ENCODE assay signal across 17 cellular contexts in genomic region chr12:86929962-86930361, GRCh38.
A peak's percentile ranks its signal among the peaks of the same experiment; 100 is the strongest.
DNase-seq lines count a peak whose midpoint lies in the region; ATAC-seq and TF ChIP-seq lines count a peak whose summit lies in the region.
"Had no signal": no experiment of that assay in that cellular context is flagged by ENCODE, and none has a peak within 500 bp of the region (broad histone marks: within the 10 kb centered on the region; RNA-seq: fewer than 3 reads in every experiment).

No MANE protein-coding gene starts in this region.

- H3K4me3 ChIP-seq in astrocyte of the spinal cord (ENCODE audit: low read depth, low read length) (no peak overlapping the region), stomach (no peak overlapping the region), lower lobe of right lung (no peak overlapping the region), suprapubic skin (no peak overlapping the region)
- H3K4me3 ChIP-seq: BLaER1 had no signal

- no peaks in the 10 kb centered on the region for H3K27me3 ChIP-seq in stomach
- H3K27me3 ChIP-seq in lower lobe of right lung (ENCODE audit: low read depth) = no peaks in the 10 kb centered on the region
- H3K27me3 ChIP-seq in suprapubic skin = no peaks in the 10 kb centered on the region
- H3K27me3 ChIP-seq: BLaER1 had no signal

- intact Hi-C loops in stomach (cut with DNase I; ENCODE audit: low total_unique reads) = no loop called here
- intact Hi-C loops in lower lobe of right lung (cut with DNase I) = no loop called here

- ATAC-seq in SK-N-SH treated with all-trans-retinoic acid at 6 μM for 48 hours (peak; percentile 45; the same call in 1 of the 3 replicates), lower lobe of right lung (no peak)

- no peaks in the 10 kb centered on the region for H3K36me3 ChIP-seq in stomach
- H3K36me3 ChIP-seq in lower lobe of right lung = no peaks in the 10 kb centered on the region
- no peaks in the 10 kb centered on the region for H3K36me3 ChIP-seq in suprapubic skin
- H3K36me3 ChIP-seq: BLaER1 had no signal

- in situ Hi-C loops in astrocyte of the spinal cord (cut with HindIII; ENCODE audit: low sequenced_read_pairs) = no loop called here

- H3K4me1 ChIP-seq in stomach (no peaks in the 10 kb centered on the region), lower lobe of right lung (no peaks in the 10 kb centered on the region), suprapubic skin (no peaks in the 10 kb centered on the region)
- H3K4me1 ChIP-seq: BLaER1, Caco-2 had no signal

- H3K9me3 ChIP-seq in stomach (no peaks in the 10 kb centered on the region), lower lobe of right lung (no peaks in the 10 kb centered on the region), suprapubic skin (no peaks in the 10 kb centered on the region)
- H3K9me3 ChIP-seq: BLaER1, Caco-2 had no signal

- TF ChIP-seq CTCF in astrocyte of the spinal cord (IDR thresholded peaks at IDR 0.05; ENCODE audit: low read depth, low read length) = no peak
- no peak for TF ChIP-seq CTCF in stomach (IDR thresholded peaks at IDR 0.05)
- no peak for TF ChIP-seq CTCF in lower lobe of right lung (IDR thresholded peaks at IDR 0.05)
- TF ChIP-seq CTCF in suprapubic skin (IDR thresholded peaks at IDR 0.05) = no peak

- TF ChIP-seq EP300 in stomach (IDR thresholded peaks at IDR 0.05) = no peak
- no peak for TF ChIP-seq EP300 in suprapubic skin (IDR thresholded peaks at IDR 0.05)

- no peak overlapping the region for H3K27ac ChIP-seq in stomach
- H3K27ac ChIP-seq in lower lobe of right lung = no peak overlapping the region
- H3K27ac ChIP-seq in suprapubic skin = no peak overlapping the region
- H3K27ac ChIP-seq: BLaER1 had no signal

- DNase-seq in HCEC 1CT (peak; percentile 27), astrocyte of the spinal cord (ENCODE audit: low read depth, low spot score) (peak; percentile 39), fibroblast of peridontal ligament (ENCODE audit: extremely low read depth) (peak; percentile 76), NCI-H510A (lab: John Stamatoyannopoulos, UW) (no peak), stomach (no peak), lower lobe of right lung (no peak), suprapubic skin (ENCODE audit: low spot score in 2 of 2) (no peak)
- DNase-seq: 8988T; AML-193; Caco-2; CD8-positive, alpha-beta memory T cell; DND-41; GDM1; GOT3; H9 had no signal

- WGBS in stomach, 5 donors = 82 to 91% (median 85%) methylated on average over 2 of the region's 2 CpGs
- WGBS in suprapubic skin = 83% methylated on average over 2 of the region's 2 CpGs

- TF ChIP-seq POLR2A in stomach (IDR thresholded peaks at IDR 0.05) (no peak), suprapubic skin (IDR thresholded peaks at IDR 0.05) (no peak)

TF ChIP-seq in SK-N-SH treated with all-trans-retinoic acid at 6 μM for 48 hours, 23 proteins besides CTCF, POLR2A, EP300 and RAD21:
- TF ChIP-seq ZNF70 (CRISPR knock-in tag; IDR thresholded peaks at IDR 0.05) = no peak
- TF ChIP-seq ISL1 (CRISPR knock-in tag; IDR thresholded peaks at IDR 0.05) = peak; percentile 73

Comparison
In these comparisons a context has a peak if more than half of its experiments do, and no peak if none do; other contexts are left out.
1. DNase-seq: peak in HCEC 1CT (single experiment), astrocyte of the spinal cord (single experiment) and fibroblast of peridontal ligament (single experiment); none in NCI-H510A (single experiment), stomach (single experiment), lower lobe of right lung (single experiment) and suprapubic skin (0 of 2).